8 cellular contexts compared by ENCODE assay signal in the genomic region with DNA sequence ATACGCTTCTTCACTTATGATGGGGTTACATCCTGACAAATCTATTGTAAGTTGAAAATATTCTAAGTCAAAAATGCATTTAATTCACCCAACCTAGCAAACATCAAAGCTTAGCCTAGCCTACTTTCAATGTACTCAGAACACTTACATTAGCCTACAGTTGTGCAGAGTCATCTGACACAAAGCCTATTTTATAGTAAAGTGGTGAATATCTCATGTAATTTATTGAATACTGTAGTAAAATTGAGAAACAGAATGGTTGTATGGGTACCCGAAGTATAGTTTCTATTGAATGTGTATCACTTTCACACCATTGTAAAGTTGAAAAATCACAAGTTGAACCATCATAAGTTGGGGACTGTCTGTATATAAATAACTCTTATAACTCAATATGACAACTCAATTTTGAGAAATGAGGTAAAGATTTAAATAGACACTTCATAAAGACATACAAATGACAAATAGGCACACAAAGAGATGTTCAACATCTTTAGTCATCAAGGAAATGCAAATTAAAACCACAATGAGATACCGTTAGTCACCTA.
"Had no signal": no experiment of that assay in that cellular context is flagged by ENCODE, and none has a peak within 500 bp of the region (broad histone marks: within the 10 kb centered on the region; RNA-seq: fewer than 3 reads in every experiment).

No MANE protein-coding gene starts in this region.

- H3K9me3 Mint-ChIP-seq: HFFc6 had no signal

- DNase-seq: GOT3, H7, HFFc6, IMR-90 had no signal

- H3K4me3 Mint-ChIP-seq: HFFc6 had no signal

- ATAC-seq: HCT116, K562 had no signal

- H3K27ac Mint-ChIP-seq: HFFc6 had no signal

- H3K4me1 ChIP-seq: HAP-1 had no signal

- H3K27ac ChIP-seq: GM23248 had no signal
